Comparison of ENCODE assay signal across 17 cellular contexts in the genomic region with DNA sequence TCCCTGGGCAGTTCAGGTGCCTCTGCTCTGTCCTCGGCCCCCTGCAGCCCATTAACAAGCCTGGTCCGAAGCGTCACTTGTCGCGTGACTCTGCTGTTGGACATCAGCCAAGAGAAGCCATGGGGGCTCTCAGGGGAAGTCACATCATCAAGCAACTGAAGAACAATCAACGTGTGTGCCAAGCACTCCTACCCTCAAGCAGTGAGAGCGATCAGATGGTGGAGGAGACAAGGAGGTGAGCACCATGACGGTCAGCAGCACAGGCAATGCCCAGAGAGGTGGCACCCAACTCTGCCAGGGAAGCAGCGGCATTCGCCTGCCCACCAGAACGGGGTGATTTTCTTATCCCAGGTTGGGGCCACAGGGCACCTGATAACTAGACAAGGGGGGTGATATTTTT.
A peak's percentile ranks its signal among the peaks of the same experiment; 100 is the strongest.
DNase-seq lines count a peak whose midpoint lies in the region; TF ChIP-seq lines count a peak whose summit lies in the region.
"Had no signal": no experiment of that assay in that cellular context is flagged by ENCODE, and none has a peak within 500 bp of the region (broad histone marks: within the 10 kb centered on the region; RNA-seq: fewer than 3 reads in every experiment).

No MANE protein-coding gene starts in this region.

- intact Hi-C loops in esophagus muscularis mucosa (cut with DNase I), result loop anchor here (5.0 kb wide), 1 partner anchor 231 kb away; no protein-coding TSS in a partner anchor

- H3K9me3 ChIP-seq in HEK293 (ENCODE audit: control insufficient read depth, insufficient read depth, low read depth, low read length) (no peaks in the 10 kb centered on the region), esophagus muscularis mucosa (no peaks in the 10 kb centered on the region), tibial nerve (no peaks in the 10 kb centered on the region)
- H3K9me3 ChIP-seq: stomach, upper lobe of left lung had no signal

- H3K27me3 ChIP-seq in esophagus muscularis mucosa (no peaks in the 10 kb centered on the region), tibial nerve (no peaks in the 10 kb centered on the region)
- H3K27me3 ChIP-seq: stomach, upper lobe of left lung had no signal

- no peak overlapping the region for H3K27ac ChIP-seq in HEK293 (ENCODE audit: extremely low read depth, low read depth, low read length)
- no peak overlapping the region for H3K27ac ChIP-seq in esophagus muscularis mucosa (replicated peaks in 1 of 4)
- no peak overlapping the region for H3K27ac ChIP-seq in tibial nerve
- H3K27ac ChIP-seq: stomach, upper lobe of left lung had no signal

- DNase-seq in COLO668 (lab: John Stamatoyannopoulos, UW; ENCODE audit: unreplicated experiment) (peak; percentile 18), NCI-H510A (lab: John Stamatoyannopoulos, UW) (peak; percentile 20), esophagus muscularis mucosa (ENCODE audit: extremely low spot score) (peak; percentile 70), AG20443 (ENCODE audit: low spot score) (no peak), tibial nerve (ENCODE audit: low spot score in 2 of 2) (no peak), cerebellar cortex (ENCODE audit: low spot score) (no peak)
- DNase-seq in stimulated activated CD4-positive, alpha-beta T cell treated with anti-CD3 and anti-CD28 coated beads, Interleukin-4, amount 100 ng/mL, for 4 hours, result no peak
- DNase-seq: activated CD4-positive, alpha-beta T cell treated with anti-CD3 and anti-CD28 coated beads, Interleukin-2, amount 10 ng/mL, durations not matched to agents 24 days and 14 days; activated CD8-positive, alpha-beta memory T cell treated with anti-CD3 and anti-CD28 coated beads, Interleukin-2, amount 50 U/mL, for 4 hours; foreskin fibroblast; immature natural killer cell; NCI-H1694; small intestine; stimulated activated CD4-positive, alpha-beta T cell treated with anti-CD3 and anti-CD28 coated beads, Interleukin-2, amount 100 ng/mL, for 48 hours; stomach had no signal

- POLR2A ChIA-PET in HEK293 (lab: Yijun Ruan, JAX), result no interaction called here

- TF ChIP-seq POLR2A in esophagus muscularis mucosa (IDR thresholded peaks at IDR 0.05; ENCODE audit: low read depth) (no peak), tibial nerve (IDR thresholded peaks at IDR 0.05) (no peak)

- no peak for TF ChIP-seq CTCF in HEK293 (tag by site-specific recombination; IDR thresholded peaks at IDR 0.05)
- no peak for TF ChIP-seq CTCF in esophagus muscularis mucosa (IDR thresholded peaks at IDR 0.05)
- no peak for TF ChIP-seq CTCF in tibial nerve (IDR thresholded peaks at IDR 0.05)

- H3K4me1 ChIP-seq in HEK293 (ENCODE audit: control insufficient read depth, insufficient read depth, low read length), result no peaks in the 10 kb centered on the region
- H3K4me1 ChIP-seq in esophagus muscularis mucosa, result peaks cover 0 to 6% (median 0%) of the 10 kb centered on the region in 4 donors
- no peaks in the 10 kb centered on the region for H3K4me1 ChIP-seq in tibial nerve
- H3K4me1 ChIP-seq: upper lobe of left lung had no signal

- TF ChIP-seq EP300 in esophagus muscularis mucosa (IDR thresholded peaks at IDR 0.05) (no peak), tibial nerve (IDR thresholded peaks at IDR 0.05) (no peak)

- 89% methylated on average over 11 of the region's 11 CpGs for WGBS in esophagus muscularis mucosa
- 63 to 72% methylated on average over 11 of the region's 11 CpGs for WGBS in tibial nerve, 2 donors

- H3K4me3 ChIP-seq in HEK293 (ENCODE audit: low read depth, low read length), result no peak overlapping the region
- no peak overlapping the region for H3K4me3 ChIP-seq in esophagus muscularis mucosa
- H3K4me3 ChIP-seq in tibial nerve, result no peak overlapping the region
- H3K4me3 ChIP-seq: stomach, upper lobe of left lung had no signal

- H3K36me3 ChIP-seq in HEK293 (ENCODE audit: control insufficient read depth in 2 of 2, insufficient read depth in 1 of 2, low read length in 2 of 2), result peaks cover 0 to 47% of the 10 kb centered on the region in 2 experiments; a peak in 2 of 3 replicates
- peaks cover 0 to 63% (median 27%) of the 10 kb centered on the region in 4 donors for H3K36me3 ChIP-seq in esophagus muscularis mucosa
- peaks cover 0 to 78% (median 0%) of the 10 kb centered on the region in 3 donors for H3K36me3 ChIP-seq in tibial nerve

- CTCF ChIA-PET in HEK293 (lab: Yijun Ruan, JAX), result interaction anchor here (0.7 to 1.6 kb wide), 2 partner anchors 10 to 230 kb away, joined by 4 to 6 read pairs; no protein-coding TSS in a partner anchor

TF ChIP-seq in HEK293, 187 proteins besides CTCF, POLR2A, EP300 and RAD21 (continues in another document):
- TF ChIP-seq ZNF600 (tag by site-specific recombination; IDR thresholded peaks at IDR 0.05) (peak; percentile 33; the same call in 1 of the 2 replicates), ZNF214 (tag by site-specific recombination; IDR thresholded peaks at IDR 0.05; ENCODE audit: borderline replicate concordance) (no peak), ZNF677 (tag by site-specific recombination; IDR thresholded peaks at IDR 0.05) (no peak), OVOL3 (tag by site-specific recombination; IDR thresholded peaks at IDR 0.05) (no peak), ZNF292 (tag by site-specific recombination; IDR thresholded peaks at IDR 0.05; ENCODE audit: borderline replicate concordance, low read depth) (no peak), ZNF394 (tag by site-specific recombination; IDR thresholded peaks at IDR 0.05; ENCODE audit: borderline replicate concordance) (no peak), ZNF2 (tag by site-specific recombination; IDR thresholded peaks at IDR 0.05) (no peak), GLIS1 (tag by site-specific recombination; IDR thresholded peaks at IDR 0.05) (peak; percentile 87), KLF10 (tag by site-specific recombination; IDR thresholded peaks at IDR 0.05) (no peak), ZNF777 (tag by site-specific recombination; IDR thresholded peaks at IDR 0.05; ENCODE audit: borderline replicate concordance) (no peak), ZNF426 (tag by site-specific recombination; IDR thresholded peaks at IDR 0.05) (no peak), ZNF324 (tag by site-specific recombination; IDR thresholded peaks at IDR 0.05) (no peak), ZBTB20 (tag by site-specific recombination; IDR thresholded peaks at IDR 0.05) (no peak), ZNF18 (tag by site-specific recombination; IDR thresholded peaks at IDR 0.05) (0 out of 2 replicates have a peak, but pooled peaks have one; percentile 31), ZNF23 (tag by site-specific recombination; IDR thresholded peaks at IDR 0.05; ENCODE audit: borderline replicate concordance) (no peak), ZNF404 (tag by site-specific recombination; IDR thresholded peaks at IDR 0.05) (no peak), BCL11B (tag by site-specific recombination; IDR thresholded peaks at IDR 0.05; ENCODE audit: low read depth) (no peak), ZBTB21 (tag by site-specific recombination; IDR thresholded peaks at IDR 0.05) (peak; percentile 71), ZNF157 (tag by site-specific recombination; IDR thresholded peaks at IDR 0.05) (no peak)
- TF ChIP-seq, protein P1, sequence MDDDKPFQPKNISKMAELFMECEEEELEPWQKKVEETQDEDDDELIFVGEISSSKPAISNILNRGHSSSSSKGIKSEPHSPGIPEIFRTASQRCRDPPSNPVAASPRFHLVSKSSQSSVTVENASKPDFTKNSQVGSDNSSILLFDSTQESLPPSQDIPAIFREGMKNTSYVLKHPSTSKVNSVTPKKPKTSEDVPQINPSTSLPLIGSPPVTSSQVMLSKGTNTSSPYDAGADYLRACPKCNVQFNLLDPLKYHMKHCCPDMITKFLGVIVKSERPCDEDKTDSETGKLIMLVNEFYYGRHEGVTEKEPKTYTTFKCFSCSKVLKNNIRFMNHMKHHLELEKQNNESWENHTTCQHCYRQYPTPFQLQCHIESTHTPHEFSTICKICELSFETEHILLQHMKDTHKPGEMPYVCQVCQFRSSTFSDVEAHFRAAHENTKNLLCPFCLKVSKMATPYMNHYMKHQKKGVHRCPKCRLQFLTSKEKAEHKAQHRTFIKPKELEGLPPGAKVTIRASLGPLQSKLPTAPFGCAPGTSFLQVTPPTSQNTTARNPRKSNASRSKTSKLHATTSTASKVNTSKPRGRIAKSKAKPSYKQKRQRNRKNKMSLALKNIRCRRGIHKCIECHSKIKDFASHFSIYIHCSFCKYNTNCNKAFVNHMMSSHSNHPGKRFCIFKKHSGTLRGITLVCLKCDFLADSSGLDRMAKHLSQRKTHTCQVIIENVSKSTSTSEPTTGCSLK (tag by site-specific recombination; IDR thresholded peaks at IDR 0.05), result no peak
- TF ChIP-seq, protein P2, sequence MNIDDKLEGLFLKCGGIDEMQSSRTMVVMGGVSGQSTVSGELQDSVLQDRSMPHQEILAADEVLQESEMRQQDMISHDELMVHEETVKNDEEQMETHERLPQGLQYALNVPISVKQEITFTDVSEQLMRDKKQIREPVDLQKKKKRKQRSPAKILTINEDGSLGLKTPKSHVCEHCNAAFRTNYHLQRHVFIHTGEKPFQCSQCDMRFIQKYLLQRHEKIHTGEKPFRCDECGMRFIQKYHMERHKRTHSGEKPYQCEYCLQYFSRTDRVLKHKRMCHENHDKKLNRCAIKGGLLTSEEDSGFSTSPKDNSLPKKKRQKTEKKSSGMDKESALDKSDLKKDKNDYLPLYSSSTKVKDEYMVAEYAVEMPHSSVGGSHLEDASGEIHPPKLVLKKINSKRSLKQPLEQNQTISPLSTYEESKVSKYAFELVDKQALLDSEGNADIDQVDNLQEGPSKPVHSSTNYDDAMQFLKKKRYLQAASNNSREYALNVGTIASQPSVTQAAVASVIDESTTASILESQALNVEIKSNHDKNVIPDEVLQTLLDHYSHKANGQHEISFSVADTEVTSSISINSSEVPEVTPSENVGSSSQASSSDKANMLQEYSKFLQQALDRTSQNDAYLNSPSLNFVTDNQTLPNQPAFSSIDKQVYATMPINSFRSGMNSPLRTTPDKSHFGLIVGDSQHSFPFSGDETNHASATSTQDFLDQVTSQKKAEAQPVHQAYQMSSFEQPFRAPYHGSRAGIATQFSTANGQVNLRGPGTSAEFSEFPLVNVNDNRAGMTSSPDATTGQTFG (tag by site-specific recombination; IDR thresholded peaks at IDR 0.05; ENCODE audit: borderline replicate concordance), result no peak

Comparison
In these comparisons a context has a peak if more than half of its experiments do, and no peak if none do; other contexts are left out.
1. DNase-seq: peak in COLO668 (single experiment), NCI-H510A (single experiment) and esophagus muscularis mucosa (single experiment); none in AG20443 (single experiment), stimulated activated CD4-positive, alpha-beta T cell treated with anti-CD3 and anti-CD28 coated beads, Interleukin-4, amount 100 ng/mL, for 4 hours (0 of 2), tibial nerve (0 of 2) and cerebellar cortex (single experiment).